Comparison of ENCODE assay signal across 12 cellular contexts in genomic region chr12:130137141-130138018, GRCh38. TPM values are rescaled to one million over a fixed set of nuclear protein-coding genes. Genes with fewer than 3 reads are reported as not detected.
DNase-seq lines count a peak whose midpoint lies in the region; ATAC-seq and FAIRE-seq lines count a peak whose summit lies in the region.
"Had no signal": no experiment of that assay in that cellular context is flagged by ENCODE, and none has a peak within 500 bp of the region (broad histone marks: within the 10 kb centered on the region; RNA-seq: fewer than 3 reads in every experiment).

No MANE protein-coding gene starts in this region.

- no peak for DNase-seq in activated naive CD8-positive, alpha-beta T cell treated with anti-CD3 and anti-CD28 coated beads, Interleukin-2, amount 50 U/mL, for 24 hours
- DNase-seq in activated naive CD8-positive, alpha-beta T cell treated with anti-CD3 and anti-CD28 coated beads for 36 hours: no peak
- DNase-seq in NCI-H526 (lab: John Stamatoyannopoulos, UW): peak; percentile 46 to 77
- DNase-seq in frontal cortex (ENCODE audit: low spot score in 2 of 2): no peak
- DNase-seq in stimulated activated CD4-positive, alpha-beta T cell treated with anti-CD3 and anti-CD28 coated beads, Interleukin-2, amount 100 ng/mL, for 24 hours: no peak
- DNase-seq: mesendoderm had no signal

- peak overlapping the region; percentile 46 for H3K27ac Mint-ChIP-seq in activated naive CD8-positive, alpha-beta T cell treated with anti-CD3 and anti-CD28 coated beads, Interleukin-2, amount 50 U/mL, for 24 hours
- H3K27ac Mint-ChIP-seq in activated naive CD8-positive, alpha-beta T cell treated with anti-CD3 and anti-CD28 coated beads for 36 hours: no peak overlapping the region

- peak overlapping the region; percentile 96 to 97 for H3K27ac ChIP-seq in esophagus (ENCODE audit: low read depth in 2 of 2, low read length in 1 of 2)

- H3K4me3 Mint-ChIP-seq in activated naive CD8-positive, alpha-beta T cell treated with anti-CD3 and anti-CD28 coated beads, Interleukin-2, amount 50 U/mL, for 24 hours: no peak overlapping the region
- H3K4me3 Mint-ChIP-seq in activated naive CD8-positive, alpha-beta T cell treated with anti-CD3 and anti-CD28 coated beads for 36 hours: no peak overlapping the region

- H3K36me3 ChIP-seq in esophagus (ENCODE audit: control insufficient read depth in 2 of 2, insufficient read depth in 2 of 2, low read length in 1 of 2): no peaks in the 10 kb centered on the region

- H3K27me3 ChIP-seq in esophagus (ENCODE audit: control insufficient read depth in 1 of 2, insufficient read depth in 2 of 2, low read length in 2 of 2): no peaks in the 10 kb centered on the region

- no peaks in the 10 kb centered on the region for H3K4me1 Mint-ChIP-seq in activated naive CD8-positive, alpha-beta T cell treated with anti-CD3 and anti-CD28 coated beads, Interleukin-2, amount 50 U/mL, for 24 hours
- no peaks in the 10 kb centered on the region for H3K4me1 Mint-ChIP-seq in activated naive CD8-positive, alpha-beta T cell treated with anti-CD3 and anti-CD28 coated beads for 36 hours

- H3K4me1 ChIP-seq in esophagus (ENCODE audit: control insufficient read depth in 2 of 2, insufficient read depth in 2 of 2, low read length in 1 of 2): peaks cover 8 to 51% of the 10 kb centered on the region in 2 donors

- peaks cover 5% of the 10 kb centered on the region for H3K27me3 Mint-ChIP-seq in activated naive CD8-positive, alpha-beta T cell treated with anti-CD3 and anti-CD28 coated beads, Interleukin-2, amount 50 U/mL, for 24 hours
- H3K27me3 Mint-ChIP-seq in activated naive CD8-positive, alpha-beta T cell treated with anti-CD3 and anti-CD28 coated beads for 36 hours: peaks cover 9% of the 10 kb centered on the region

- H3K4me3 ChIP-seq in esophagus (ENCODE audit: low read depth in 1 of 2, low read length in 2 of 2): no peak overlapping the region

- no peaks in the 10 kb centered on the region for H3K36me3 Mint-ChIP-seq in activated naive CD8-positive, alpha-beta T cell treated with anti-CD3 and anti-CD28 coated beads, Interleukin-2, amount 50 U/mL, for 24 hours (ENCODE audit: low read depth)
- H3K36me3 Mint-ChIP-seq in activated naive CD8-positive, alpha-beta T cell treated with anti-CD3 and anti-CD28 coated beads for 36 hours: no peaks in the 10 kb centered on the region

- WGBS in esophagus, 2 donors: 34 to 45% methylated on average over 20 of the region's 20 CpGs

- peaks cover 11% of the 10 kb centered on the region for H3K9me3 Mint-ChIP-seq in activated naive CD8-positive, alpha-beta T cell treated with anti-CD3 and anti-CD28 coated beads, Interleukin-2, amount 50 U/mL, for 24 hours
- no peaks in the 10 kb centered on the region for H3K9me3 Mint-ChIP-seq in activated naive CD8-positive, alpha-beta T cell treated with anti-CD3 and anti-CD28 coated beads for 36 hours

- peaks cover 0 to 1% of the 10 kb centered on the region in 2 donors for H3K9me3 ChIP-seq in esophagus (ENCODE audit: control insufficient read depth in 2 of 2, insufficient read depth in 1 of 2, low read depth in 1 of 2, low read length in 1 of 2)

- no peak for FAIRE-seq in frontal cortex (lab: Jason Lieb, UNC)

- no peak for ATAC-seq in activated naive CD8-positive, alpha-beta T cell treated with anti-CD3 and anti-CD28 coated beads, Interleukin-2, amount 50 U/mL, for 24 hours
- ATAC-seq in GM18867 (IDR thresholded peaks at IDR 0.05; ENCODE audit: unreplicated experiment) (no peak), GM18873 (IDR thresholded peaks at IDR 0.05; ENCODE audit: low FRiP score, unreplicated experiment) (no peak)
- ATAC-seq: SK-N-SH treated with all-trans-retinoic acid at 6 μM for 48 hours had no signal

RNA-seq across cellular contexts. Expression of gene FZD10, which starts 24.9 kb away (rescaled TPM):
- total RNA-seq in activated naive CD8-positive, alpha-beta T cell treated with anti-CD3 and anti-CD28 coated beads for 36 hours: not detected
- 10 to 100 TPM in 1 of 2 donors, 1 to 10 TPM in 1; 7.2 to 18.7 TPM for polyA plus RNA-seq in esophagus
- total RNA-seq in frontal cortex: 0.41 TPM
- total RNA-seq: HT1080 had no signal
- polyA plus RNA-seq: AG04450 had no signal

Comparison
In these comparisons a context has a peak if more than half of its experiments do, and no peak if none do; other contexts are left out.
1. DNase-seq: peak in NCI-H526 (2 of 2); none in activated naive CD8-positive, alpha-beta T cell treated with anti-CD3 and anti-CD28 coated beads, Interleukin-2, amount 50 U/mL, for 24 hours (single experiment), activated naive CD8-positive, alpha-beta T cell treated with anti-CD3 and anti-CD28 coated beads for 36 hours (single experiment), frontal cortex (0 of 2) and stimulated activated CD4-positive, alpha-beta T cell treated with anti-CD3 and anti-CD28 coated beads, Interleukin-2, amount 100 ng/mL, for 24 hours (0 of 2).